11 cellular contexts compared by ENCODE assay signal in genomic region chr4:3462790-3463415, GRCh38. TPM values are rescaled to one million over a fixed set of nuclear protein-coding genes. Genes with fewer than 3 reads are reported as not detected.
DNase-seq lines count a peak whose midpoint lies in the region; ATAC-seq and TF ChIP-seq lines count a peak whose summit lies in the region.
"Had no signal": no experiment of that assay in that cellular context is flagged by ENCODE, and none has a peak within 500 bp of the region (broad histone marks: within the 10 kb centered on the region; RNA-seq: fewer than 3 reads in every experiment).

Gene DOK7 (plus strand): TSS chr4:3463306. CDS start chr4:3463376, 70 bp downstream.

- peaks cover 10% of the 10 kb centered on the region for H3K27me3 Mint-ChIP-seq in T-helper 2 cell treated with Interferon-gamma antibody and Interleukin-4, amounts not matched to agents 5 μg/mL and 100 μg/mL, for 36 hours (ENCODE audit: low read depth)

- WGBS in ovary, 3 donors = 7 to 28% (median 8%) methylated on average over 11 to 44 of the region's 44 CpGs

- no peak within 1 kb of the TSS for H3K27ac Mint-ChIP-seq in T-helper 2 cell treated with Interferon-gamma antibody and Interleukin-4, amounts not matched to agents 5 μg/mL and 100 μg/mL, for 36 hours
- H3K27ac Mint-ChIP-seq: activated naive CD4-positive, alpha-beta T cell treated with anti-CD3 and anti-CD28 coated beads for 36 hours had no signal

- H3K4me3 ChIP-seq in AG09309 (ENCODE audit: control insufficient read depth, low read depth, low read length) (peak within 1 kb of the TSS; percentile 28), fibroblast of villous mesenchyme (ENCODE audit: low read depth, low read length) (peak within 1 kb of the TSS; percentile 27), ovary (peak within 1 kb of the TSS; percentile 13)
- H3K4me3 ChIP-seq: SK-N-MC had no signal

- H3K36me3 ChIP-seq in ovary = no peaks in the 10 kb centered on the region

- H3K4me3 Mint-ChIP-seq in T-helper 2 cell treated with Interferon-gamma antibody and Interleukin-4, amounts not matched to agents 5 μg/mL and 100 μg/mL, for 36 hours = no peak within 1 kb of the TSS
- H3K4me3 Mint-ChIP-seq: activated naive CD4-positive, alpha-beta T cell treated with anti-CD3 and anti-CD28 coated beads for 36 hours had no signal

- ATAC-seq in GM21825 (IDR thresholded peaks at IDR 0.05; ENCODE audit: unreplicated experiment) = no peak

- H3K27ac ChIP-seq in ovary = no peak within 1 kb of the TSS
- H3K27ac ChIP-seq: SK-N-MC had no signal

- H3K27me3 ChIP-seq in ovary = no peaks in the 10 kb centered on the region

- no peaks in the 10 kb centered on the region for H3K36me3 Mint-ChIP-seq in T-helper 2 cell treated with Interferon-gamma antibody and Interleukin-4, amounts not matched to agents 5 μg/mL and 100 μg/mL, for 36 hours (ENCODE audit: low read depth)

- DNase-seq in AG09309 (ENCODE audit: low read depth) = no peak
- DNase-seq in NCI-H69 (lab: John Stamatoyannopoulos, UW) = peak; percentile 5
- DNase-seq in fibroblast of villous mesenchyme (ENCODE audit: low read depth) = no peak
- DNase-seq in ovary = no peak
- DNase-seq in T-helper 2 cell treated with Interferon-gamma antibody and Interleukin-4, amounts not matched to agents 5 μg/mL and 100 μg/mL, for 36 hours (ENCODE audit: low spot score) = no peak
- DNase-seq in DMS114 treated with DMSO at 0.1 percent for 48 hours (lab: John Stamatoyannopoulos, UW; ENCODE audit: unreplicated experiment) = no peak
- no peak for DNase-seq in NCI-H2196 (lab: John Stamatoyannopoulos, UW; ENCODE audit: unreplicated experiment)
- DNase-seq: activated naive CD4-positive, alpha-beta T cell treated with anti-CD3 and anti-CD28 coated beads for 36 hours had no signal

- no peaks in the 10 kb centered on the region for H3K9me3 Mint-ChIP-seq in T-helper 2 cell treated with Interferon-gamma antibody and Interleukin-4, amounts not matched to agents 5 μg/mL and 100 μg/mL, for 36 hours

- peaks cover 2% of the 10 kb centered on the region for H3K4me1 ChIP-seq in ovary (ENCODE audit: insufficient read depth)

- no peak for TF ChIP-seq EP300 in ovary (IDR thresholded peaks at IDR 0.05)

- intact Hi-C loops in ovary (cut with DNase I) = no loop called here

- no peaks in the 10 kb centered on the region for H3K9me3 ChIP-seq in ovary

- H3K4me1 Mint-ChIP-seq in T-helper 2 cell treated with Interferon-gamma antibody and Interleukin-4, amounts not matched to agents 5 μg/mL and 100 μg/mL, for 36 hours (ENCODE audit: low read depth) = no peaks in the 10 kb centered on the region

- no peak for TF ChIP-seq CTCF in AG09309 (IDR thresholded peaks at IDR 0.05; ENCODE audit: control insufficient read depth, insufficient read depth, low read depth, low read length, missing control alignments)
- no peak for TF ChIP-seq CTCF in fibroblast of villous mesenchyme (IDR thresholded peaks at IDR 0.05; ENCODE audit: insufficient read depth, low read depth, low read length)
- TF ChIP-seq CTCF in ovary (IDR thresholded peaks at IDR 0.05) = no peak

- TF ChIP-seq POLR2A in ovary (IDR thresholded peaks at IDR 0.05) = no peak

RNA-seq across cellular contexts. Expression of gene DOK7, which starts in this region (rescaled TPM):
- total RNA-seq in fibroblast of villous mesenchyme = not detected in 2 replicates
- 10 to 100 TPM in 2 of 7 donors, 1 to 10 TPM in 2, under 1 TPM in 1, not detected in 2; 0.24 to 33.4 (median 2.5) TPM for total RNA-seq in ovary
- polyA plus RNA-seq in ovary = under 1 TPM in 1 of 2 donors, not detected in 1; 0.19 TPM
- total RNA-seq: activated naive CD4-positive, alpha-beta T cell treated with anti-CD3 and anti-CD28 coated beads for 36 hours; glomerular endothelial cell had no signal
